25 cellular contexts compared by ENCODE assay signal in the genomic region with DNA sequence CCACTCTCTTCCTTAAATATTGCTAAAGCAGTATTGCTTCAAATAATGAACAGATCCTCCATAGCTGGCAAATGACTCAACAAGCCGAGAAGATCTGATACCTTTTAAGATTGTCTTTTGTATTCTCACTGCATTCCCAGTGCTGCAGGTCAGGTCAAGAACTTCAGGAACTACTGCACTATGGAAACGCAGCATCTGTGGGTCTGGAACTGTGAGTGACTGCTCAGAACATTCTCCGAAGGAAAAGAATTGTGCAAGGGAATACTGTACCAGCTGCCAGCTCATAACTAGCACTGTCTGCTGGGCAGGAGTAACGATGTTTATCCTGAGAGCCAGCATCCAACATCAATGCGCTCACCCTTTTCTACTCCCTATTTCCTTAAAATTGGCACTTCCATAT.
"Had no signal": no experiment of that assay in that cellular context is flagged by ENCODE, and none has a peak within 500 bp of the region (broad histone marks: within the 10 kb centered on the region; RNA-seq: fewer than 3 reads in every experiment).

No MANE protein-coding gene starts in this region.

- ATAC-seq: activated T-cell treated with anti-CD3 and anti-CD28 coated beads, Interleukin-2, amount 50 U/mL, for 72 hours; gastroesophageal sphincter; natural killer cell; stimulated activated memory B cell treated with anti-CD40 and anti-IgM and Interleukin-4, amounts not matched to agents 10 μg/mL and 1 μg/mL and 100 μg/mL, for 72 hours had no signal

- H3K4me1 ChIP-seq: ascending aorta, gastroesophageal sphincter, left ventricle myocardium inferior, sigmoid colon, stomach, transverse colon, uterus had no signal

- H3K4me1 Mint-ChIP-seq: activated naive CD4-positive, alpha-beta T cell treated with anti-CD3 and anti-CD28 coated beads, Interleukin-2, amount 10 ng/mL, durations not matched to agents 7 days and 5 days; natural killer cell; stimulated activated memory B cell treated with anti-CD40 and anti-IgM and Interleukin-4, amounts not matched to agents 10 μg/mL and 1 μg/mL and 100 μg/mL, for 72 hours had no signal

- H3K36me3 ChIP-seq: ascending aorta, gastroesophageal sphincter, left ventricle myocardium inferior, sigmoid colon, stomach, transverse colon, uterus had no signal

- H3K4me3 Mint-ChIP-seq: activated CD4-positive, alpha-beta memory T cell treated with anti-CD3 and anti-CD28 coated beads for 36 hours; activated naive CD4-positive, alpha-beta T cell treated with anti-CD3 and anti-CD28 coated beads, Interleukin-2, amount 10 ng/mL, durations not matched to agents 7 days and 5 days; activated T-cell treated with anti-CD3 and anti-CD28 coated beads, Interleukin-2, amount 50 U/mL, for 72 hours; natural killer cell; stimulated activated memory B cell treated with anti-CD40 and anti-IgM and Interleukin-4, amounts not matched to agents 10 μg/mL and 1 μg/mL and 100 μg/mL, for 72 hours; T-helper 1 cell treated with Interleukin-12 subunit alpha and Interleukin-12 subunit beta and Interleukin-4 antibody, amounts not matched to agents 30 μg/mL and 1 μg/mL, for 36 hours had no signal

- H3K9me3 ChIP-seq: ascending aorta, gastroesophageal sphincter, left ventricle myocardium inferior, sigmoid colon, stomach, transverse colon, uterus had no signal

- H3K4me3 ChIP-seq: ascending aorta, gastroesophageal sphincter, left ventricle myocardium inferior, sigmoid colon, smooth muscle cell, stomach, transverse colon, uterus had no signal

- H3K27ac Mint-ChIP-seq: activated CD4-positive, alpha-beta memory T cell treated with anti-CD3 and anti-CD28 coated beads for 36 hours; activated naive CD4-positive, alpha-beta T cell treated with anti-CD3 and anti-CD28 coated beads, Interleukin-2, amount 10 ng/mL, durations not matched to agents 7 days and 5 days; activated T-cell treated with anti-CD3 and anti-CD28 coated beads, Interleukin-2, amount 50 U/mL, for 72 hours; natural killer cell; progenitor cell of endocrine pancreas; stimulated activated memory B cell treated with anti-CD40 and anti-IgM and Interleukin-4, amounts not matched to agents 10 μg/mL and 1 μg/mL and 100 μg/mL, for 72 hours; T-helper 1 cell treated with Interleukin-12 subunit alpha and Interleukin-12 subunit beta and Interleukin-4 antibody, amounts not matched to agents 30 μg/mL and 1 μg/mL, for 36 hours had no signal

- H3K9me3 Mint-ChIP-seq: activated CD4-positive, alpha-beta memory T cell treated with anti-CD3 and anti-CD28 coated beads for 36 hours; activated naive CD4-positive, alpha-beta T cell treated with anti-CD3 and anti-CD28 coated beads, Interleukin-2, amount 10 ng/mL, durations not matched to agents 7 days and 5 days; stimulated activated memory B cell treated with anti-CD40 and anti-IgM and Interleukin-4, amounts not matched to agents 10 μg/mL and 1 μg/mL and 100 μg/mL, for 72 hours; T-helper 1 cell treated with Interleukin-12 subunit alpha and Interleukin-12 subunit beta and Interleukin-4 antibody, amounts not matched to agents 30 μg/mL and 1 μg/mL, for 36 hours had no signal

- H3K27me3 ChIP-seq: ascending aorta, gastroesophageal sphincter, sigmoid colon, stomach, transverse colon, uterus had no signal

- H3K36me3 Mint-ChIP-seq: activated CD4-positive, alpha-beta memory T cell treated with anti-CD3 and anti-CD28 coated beads for 36 hours; activated naive CD4-positive, alpha-beta T cell treated with anti-CD3 and anti-CD28 coated beads, Interleukin-2, amount 10 ng/mL, durations not matched to agents 7 days and 5 days; natural killer cell; stimulated activated memory B cell treated with anti-CD40 and anti-IgM and Interleukin-4, amounts not matched to agents 10 μg/mL and 1 μg/mL and 100 μg/mL, for 72 hours had no signal

- DNase-seq: activated CD4-positive, alpha-beta memory T cell treated with anti-CD3 and anti-CD28 coated beads for 36 hours; activated CD4-positive, alpha-beta T cell treated with anti-CD3 and anti-CD28 coated beads for 4 hours; activated CD4-positive, CD25-positive, alpha-beta regulatory T cell; activated effector memory CD4-positive, alpha-beta T cell treated with Interleukin-2 at 50 U/mL for 16 hours; activated naive CD4-positive, alpha-beta T cell treated with anti-CD3 and anti-CD28 coated beads, Interleukin-2, amount 10 ng/mL, durations not matched to agents 7 days and 5 days; activated T-cell treated with anti-CD3 and anti-CD28 coated beads, Interleukin-2, amount 50 U/mL, for 72 hours; cerebellar nuclear complex; cortex of kidney; effector CD4-positive, alpha-beta T cell; erythroblast; left ventricle myocardium inferior; midbrain; natural killer cell; retina; sigmoid colon; stimulated activated CD4-positive, alpha-beta T cell treated with anti-CD3 and anti-CD28 coated beads, Interleukin-15, amount 100 ng/mL, for 24 hours; stomach; transverse colon; uterus had no signal

- H3K27ac ChIP-seq: ascending aorta, gastroesophageal sphincter, left ventricle myocardium inferior, sigmoid colon, stomach, transverse colon, uterus had no signal

- H3K4me2 ChIP-seq: smooth muscle cell had no signal

- H3K27me3 Mint-ChIP-seq: activated CD4-positive, alpha-beta memory T cell treated with anti-CD3 and anti-CD28 coated beads for 36 hours; activated naive CD4-positive, alpha-beta T cell treated with anti-CD3 and anti-CD28 coated beads, Interleukin-2, amount 10 ng/mL, durations not matched to agents 7 days and 5 days; progenitor cell of endocrine pancreas; stimulated activated memory B cell treated with anti-CD40 and anti-IgM and Interleukin-4, amounts not matched to agents 10 μg/mL and 1 μg/mL and 100 μg/mL, for 72 hours had no signal
